ENCODE assay signal across 31 cellular contexts in genomic region chr2:68920481-68921170, GRCh38. TPM values are rescaled to one million over a fixed set of nuclear protein-coding genes. Genes with fewer than 3 reads are reported as not detected.
"Had no signal": no experiment of that assay in that cellular context is flagged by ENCODE, and none has a peak within 500 bp of the region (broad histone marks: within the 10 kb centered on the region; RNA-seq: fewer than 3 reads in every experiment).

No MANE protein-coding gene starts in this region.

- ATAC-seq: activated CD4-positive, alpha-beta T cell treated with anti-CD3 and anti-CD28 coated beads for 36 hours; gastrocnemius medialis; left cardiac atrium; natural killer cell; sciatic nerve; stimulated activated naive CD8-positive, alpha-beta T cell treated with anti-CD3 and anti-CD28 coated beads, Interleukin-15, Interleukin-2, amounts not matched to agents 100 U/mL and 50 U/mL, for 24 hours had no signal

- H3K9me3 ChIP-seq: gastrocnemius medialis, testis, transverse colon, uterus had no signal

- H3K9me3 Mint-ChIP-seq: activated B cell treated with CpG ODN at 0.5 μM for 24 hours; activated naive CD4-positive, alpha-beta T cell treated with anti-CD3 and anti-CD28 coated beads, Interleukin-2, amount 10 ng/mL, durations not matched to agents 7 days and 5 days; natural killer cell; neural progenitor cell; T-helper 2 cell treated with Interferon-gamma antibody and Interleukin-4, amounts not matched to agents 5 μg/mL and 100 μg/mL, for 36 hours had no signal

- H3K9ac ChIP-seq: neural progenitor cell had no signal

- H3K27me3 Mint-ChIP-seq: activated B cell treated with CpG ODN at 0.5 μM for 24 hours; activated CD4-positive, alpha-beta T cell treated with anti-CD3 and anti-CD28 coated beads for 36 hours had no signal

- H3K27me3 ChIP-seq: gastrocnemius medialis, neural progenitor cell, testis, transverse colon, uterus had no signal

- H3K27ac ChIP-seq: gastrocnemius medialis, neural progenitor cell, skin epidermis, testis, transverse colon, uterus had no signal

- DNase-seq: activated B cell treated with CpG ODN at 0.5 μM for 24 hours; activated CD4-positive, alpha-beta T cell treated with anti-CD3 and anti-CD28 coated beads for 36 hours; activated CD4-positive, alpha-beta T cell treated with anti-CD3 and anti-CD28 coated beads, Interleukin-2, amount 50 U/mL, for 48 hours; activated CD8-positive, alpha-beta memory T cell treated with anti-CD3 and anti-CD28 coated beads for 24 hours; activated effector memory CD4-positive, alpha-beta T cell treated with Interleukin-2 at 50 U/mL for 16 hours; activated naive CD4-positive, alpha-beta T cell treated with anti-CD3 and anti-CD28 coated beads, Interleukin-2, amount 10 ng/mL, durations not matched to agents 7 days and 5 days; amniotic stem cell; effector memory CD4-positive, alpha-beta T cell; gastrocnemius medialis; glutamatergic neuron; left cardiac atrium; mesendoderm; natural killer cell; occipital lobe; posterior cingulate gyrus; stimulated activated CD4-positive, alpha-beta T cell treated with anti-CD3 and anti-CD28 coated beads, Interleukin-12 subunit alpha, Interleukin-12 subunit beta, amount 100 ng/mL, for 4 hours; stimulated activated CD4-positive, alpha-beta T cell treated with anti-CD3 and anti-CD28 coated beads, Interleukin-4, amount 100 ng/mL, for 1 hour; stimulated activated naive CD8-positive, alpha-beta T cell treated with anti-CD3 and anti-CD28 coated beads, Interleukin-15, Interleukin-2, amounts not matched to agents 100 U/mL and 50 U/mL, for 24 hours; T-helper 1 cell; testis; transverse colon; uterus had no signal

- H3K36me3 Mint-ChIP-seq: activated naive CD4-positive, alpha-beta T cell treated with anti-CD3 and anti-CD28 coated beads, Interleukin-2, amount 10 ng/mL, durations not matched to agents 7 days and 5 days; natural killer cell; neural progenitor cell had no signal

- H2AFZ ChIP-seq: neural progenitor cell had no signal

- H3K27ac Mint-ChIP-seq: activated B cell treated with CpG ODN at 0.5 μM for 24 hours; activated CD4-positive, alpha-beta T cell treated with anti-CD3 and anti-CD28 coated beads for 36 hours; activated naive CD4-positive, alpha-beta T cell treated with anti-CD3 and anti-CD28 coated beads, Interleukin-2, amount 10 ng/mL, durations not matched to agents 7 days and 5 days; natural killer cell; neural progenitor cell; T-helper 2 cell treated with Interferon-gamma antibody and Interleukin-4, amounts not matched to agents 5 μg/mL and 100 μg/mL, for 36 hours had no signal

- H3K4me3 Mint-ChIP-seq: activated B cell treated with CpG ODN at 0.5 μM for 24 hours; activated CD4-positive, alpha-beta T cell treated with anti-CD3 and anti-CD28 coated beads for 36 hours; activated naive CD4-positive, alpha-beta T cell treated with anti-CD3 and anti-CD28 coated beads, Interleukin-2, amount 10 ng/mL, durations not matched to agents 7 days and 5 days; natural killer cell; T-helper 2 cell treated with Interferon-gamma antibody and Interleukin-4, amounts not matched to agents 5 μg/mL and 100 μg/mL, for 36 hours had no signal

- H3K4me2 ChIP-seq: neural progenitor cell had no signal

- H3K36me3 ChIP-seq: gastrocnemius medialis, neural progenitor cell, transverse colon, uterus had no signal

- H3K4me3 ChIP-seq: gastrocnemius medialis, neural progenitor cell, skin epidermis, testis, transverse colon, uterus had no signal

- H3K4me1 ChIP-seq: gastrocnemius medialis, neural progenitor cell, testis, transverse colon, uterus had no signal

- H3K4me1 Mint-ChIP-seq: natural killer cell, neural progenitor cell had no signal

RNA-seq across cellular contexts. Expression of gene GKN2, which starts 32.1 kb away (rescaled TPM):
- total RNA-seq: activated B cell treated with CpG ODN at 0.5 μM for 24 hours; activated CD4-positive, alpha-beta T cell treated with anti-CD3 and anti-CD28 coated beads for 36 hours; dermis microvascular lymphatic vessel endothelial cell; epithelial cell of proximal tubule; gastrocnemius medialis; left cardiac atrium; lower leg skin; mononuclear cell; natural killer cell; occipital lobe; renal cortical epithelial cell; sciatic nerve; testis; transverse colon; uterus had no signal

RNA-seq across cellular contexts. Expression of gene BMP10, which starts 49.4 kb away (rescaled TPM):
- total RNA-seq: activated B cell treated with CpG ODN at 0.5 μM for 24 hours; activated CD4-positive, alpha-beta T cell treated with anti-CD3 and anti-CD28 coated beads for 36 hours; dermis microvascular lymphatic vessel endothelial cell; epithelial cell of proximal tubule; gastrocnemius medialis; mononuclear cell; natural killer cell; occipital lobe; renal cortical epithelial cell; sciatic nerve; testis; transverse colon; uterus had no signal

RNA-seq across cellular contexts. Expression of gene GKN1, which starts 53.8 kb away (rescaled TPM):
- total RNA-seq: activated B cell treated with CpG ODN at 0.5 μM for 24 hours; activated CD4-positive, alpha-beta T cell treated with anti-CD3 and anti-CD28 coated beads for 36 hours; dermis microvascular lymphatic vessel endothelial cell; epithelial cell of proximal tubule; gastrocnemius medialis; left cardiac atrium; lower leg skin; natural killer cell; occipital lobe; renal cortical epithelial cell; sciatic nerve; testis; transverse colon; uterus had no signal
